In the genomic region with DNA sequence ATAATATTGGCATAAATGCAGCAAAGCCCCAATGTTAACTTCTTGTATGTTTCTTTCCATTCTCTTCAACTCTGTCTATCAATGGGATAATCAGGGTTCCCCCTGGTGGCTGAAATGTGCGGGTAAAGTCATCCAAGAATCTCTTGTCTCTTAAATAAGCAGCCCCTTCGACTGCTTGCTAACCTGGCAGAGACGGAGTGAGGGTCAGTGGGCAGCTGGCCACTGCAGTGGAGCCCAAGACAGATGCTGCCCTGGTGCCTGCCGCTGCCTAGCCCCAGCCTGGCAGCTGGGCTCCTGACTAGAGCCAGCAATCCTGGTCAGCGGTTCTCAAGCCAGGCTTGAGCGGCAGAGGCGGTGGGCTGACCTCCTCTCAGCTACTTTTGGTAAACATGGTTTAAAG, we compare ENCODE assay signal across 8 cellular contexts.
A peak's percentile ranks its signal among the peaks of the same experiment; 100 is the strongest.
DNase-seq lines count a peak whose midpoint lies in the region; ATAC-seq and TF ChIP-seq lines count a peak whose summit lies in the region.

No MANE protein-coding gene starts in this region.

- CTCF ChIA-PET in naive thymus-derived CD4-positive, alpha-beta T cell (lab: Charles Lee) = interaction anchor here (0.7 to 2.3 kb wide), 4 partner anchors 93 to 600 kb away, joined by 3 to 12 read pairs (median 3); no protein-coding TSS in a partner anchor

- H3K4me1 Mint-ChIP-seq in naive thymus-derived CD4-positive, alpha-beta T cell = peaks cover 0 to 2% (median 0%) of the 10 kb centered on the region in 7 donors

- H3K27ac ChIP-seq in naive thymus-derived CD4-positive, alpha-beta T cell (ENCODE audit: low read depth, low read length) = no peak overlapping the region
- no peak overlapping the region for H3K27ac ChIP-seq in thyroid gland

- no peaks in the 10 kb centered on the region for H3K9me3 Mint-ChIP-seq in naive thymus-derived CD4-positive, alpha-beta T cell

- POLR2A ChIA-PET in naive thymus-derived CD4-positive, alpha-beta T cell (lab: Charles Lee) = no interaction called here

- H3K36me3 Mint-ChIP-seq in naive thymus-derived CD4-positive, alpha-beta T cell = no peaks in the 10 kb centered on the region

- DNase-seq in COLO668 (lab: John Stamatoyannopoulos, UW; ENCODE audit: unreplicated experiment) (peak; percentile 63), H4 (ENCODE audit: low spot score) (peak; percentile 71), NCI-H2107 (lab: John Stamatoyannopoulos, UW) (peak; percentile 16), thyroid gland (peak; percentile 66 to 68), GOT3 (lab: John Stamatoyannopoulos, UW) (no peak)
- peak; percentile 22 to 29 for DNase-seq in activated CD4-positive, alpha-beta T cell treated with anti-CD3 and anti-CD28 coated beads, Interleukin-2, amount 50 U/mL, for 4 hours
- peak in 6 of 9 donors; percentile 32 to 55 (median 44) for DNase-seq in naive thymus-derived CD4-positive, alpha-beta T cell

- TF ChIP-seq POLR2A in thyroid gland (IDR thresholded peaks at IDR 0.05) = no peak

- no peaks in the 10 kb centered on the region for H3K27me3 Mint-ChIP-seq in naive thymus-derived CD4-positive, alpha-beta T cell

- no peak overlapping the region for H3K4me3 ChIP-seq in naive thymus-derived CD4-positive, alpha-beta T cell (ENCODE audit: low read length)
- no peak overlapping the region for H3K4me3 ChIP-seq in thyroid gland (replicated peaks in 1 of 3)

- H3K27ac Mint-ChIP-seq in naive thymus-derived CD4-positive, alpha-beta T cell = no peak overlapping the region

- no peaks in the 10 kb centered on the region for H3K9me3 ChIP-seq in naive thymus-derived CD4-positive, alpha-beta T cell (ENCODE audit: control insufficient read depth in 2 of 3, low read length in 3 of 3)
- no peaks in the 10 kb centered on the region for H3K9me3 ChIP-seq in thyroid gland

- whole genome bisulfite sequencing in thyroid gland, 2 donors = 36 to 37% methylated on average over 6 to 7 of the region's 7 CpGs

- no peak overlapping the region for H3K4me3 Mint-ChIP-seq in naive thymus-derived CD4-positive, alpha-beta T cell

- peak; percentile 43 for ATAC-seq in esophagus mucosa
- ATAC-seq in naive thymus-derived CD4-positive, alpha-beta T cell = peak; percentile 13

- intact Hi-C loops in naive thymus-derived CD4-positive, alpha-beta T cell (cut with micrococcal nuclease) = loop anchor here in 1 of 2 donors (1.0 to 2.0 kb wide), 2 partner anchors 371 to 975 kb away; no protein-coding TSS in a partner anchor
- intact Hi-C loops in thyroid gland (cut with DNase I) = no loop called here

- no peaks in the 10 kb centered on the region for H3K36me3 ChIP-seq in naive thymus-derived CD4-positive, alpha-beta T cell (ENCODE audit: control insufficient read depth in 2 of 3, insufficient read depth in 3 of 3, low read length in 3 of 3)
- H3K36me3 ChIP-seq in thyroid gland = no peaks in the 10 kb centered on the region

- peak in 5 of 6 experiments; percentile 11 to 67 (median 51) for TF ChIP-seq CTCF in thyroid gland (IDR thresholded peaks at IDR 0.05)

- no peaks in the 10 kb centered on the region for H3K27me3 ChIP-seq in naive thymus-derived CD4-positive, alpha-beta T cell (ENCODE audit: control insufficient read depth in 2 of 2, insufficient read depth in 2 of 2, low read length in 2 of 2)
- H3K27me3 ChIP-seq in thyroid gland = no peaks in the 10 kb centered on the region

- H3K4me1 ChIP-seq in naive thymus-derived CD4-positive, alpha-beta T cell (ENCODE audit: control insufficient read depth in 2 of 2, insufficient read depth in 2 of 2, low read length in 2 of 2) = no peaks in the 10 kb centered on the region
- peaks cover 8 to 14% of the 10 kb centered on the region in 2 donors for H3K4me1 ChIP-seq in thyroid gland
